ENCODE assay signal across 21 cellular contexts in the genomic region with DNA sequence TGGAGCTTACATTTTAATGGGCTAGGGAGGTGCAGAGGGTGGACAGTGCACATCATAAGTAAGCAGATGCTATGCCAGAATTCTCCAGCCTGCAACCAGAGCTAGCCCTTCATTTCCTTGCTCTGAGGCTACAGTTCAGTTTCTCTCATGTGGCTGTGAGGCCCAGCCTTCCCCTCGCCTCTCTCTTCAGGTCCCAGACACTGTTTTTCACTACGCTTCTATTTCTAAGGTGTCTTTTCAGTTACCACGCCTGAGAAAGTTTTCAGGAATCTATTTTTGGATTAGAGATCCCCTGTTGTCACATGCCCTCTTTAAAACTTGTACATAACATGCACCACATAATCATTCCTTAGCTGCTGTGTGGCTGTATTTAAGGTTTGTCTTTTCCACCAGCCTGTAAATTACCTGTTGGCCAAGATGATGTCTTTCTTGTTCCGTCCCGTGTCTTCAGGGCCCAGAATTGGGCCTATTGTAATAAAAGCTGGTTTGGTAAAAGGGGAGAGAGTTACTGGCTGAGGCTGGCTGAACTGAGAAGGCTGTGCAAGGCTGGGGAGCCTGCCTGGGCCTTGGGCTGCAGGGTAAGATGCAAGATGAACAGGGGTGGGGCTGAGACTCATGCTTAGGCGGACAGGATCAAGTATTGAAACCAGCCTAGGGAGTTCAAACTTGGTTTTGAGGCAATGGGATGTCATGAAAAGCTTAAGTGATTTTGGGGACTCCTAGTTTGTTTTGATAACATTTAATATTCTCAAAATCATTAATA.
DNase-seq lines count a peak whose midpoint lies in the region; ATAC-seq and TF ChIP-seq lines count a peak whose summit lies in the region.
"Had no signal": no experiment of that assay in that cellular context is flagged by ENCODE, and none has a peak within 500 bp of the region (broad histone marks: within the 10 kb centered on the region; RNA-seq: fewer than 3 reads in every experiment).

No MANE protein-coding gene starts in this region.

- CTCF ChIA-PET in WTC11 (lab: Charles Lee) (no interaction called here), Calu3 (lab: Charles Lee) (no interaction called here)

- H3K27me3 Mint-ChIP-seq in WTC11 (ENCODE audit: low read depth) = no peaks in the 10 kb centered on the region
- H3K27me3 Mint-ChIP-seq in Calu3 (ENCODE audit: unreplicated experiment) = no peaks in the 10 kb centered on the region
- H3K27me3 Mint-ChIP-seq: activated CD4-positive, alpha-beta memory T cell treated with anti-CD3 and anti-CD28 coated beads for 36 hours; stimulated activated naive B cell treated with anti-CD40 and anti-IgM and Interleukin-4, amounts not matched to agents 10 μg/mL and 1 μg/mL and 100 μg/mL, for 72 hours; T-cell; type B pancreatic cell had no signal

- H3K4me3 Mint-ChIP-seq in WTC11 = no peak overlapping the region
- H3K4me3 Mint-ChIP-seq in Calu3 (ENCODE audit: low read depth, unreplicated experiment) = no peak overlapping the region
- H3K4me3 Mint-ChIP-seq: activated CD4-positive, alpha-beta memory T cell treated with anti-CD3 and anti-CD28 coated beads for 36 hours; activated naive CD4-positive, alpha-beta T cell treated with anti-CD3 and anti-CD28 coated beads for 36 hours; stimulated activated naive B cell treated with anti-CD40 and anti-IgM and Interleukin-4, amounts not matched to agents 10 μg/mL and 1 μg/mL and 100 μg/mL, for 72 hours; T-cell; type B pancreatic cell had no signal

- intact Hi-C loops in left ventricle myocardium superior (cut with micrococcal nuclease) (no loop called here), right cardiac atrium (cut with DNase I) (loop anchor here (5.0 to 10.0 kb wide), 3 partner anchors 314 to 576 kb away; no protein-coding TSS in a partner anchor), Calu3 (cut with micrococcal nuclease; ENCODE audit: unreplicated experiment) (no loop called here)

- H3K36me3 Mint-ChIP-seq in WTC11 (no peaks in the 10 kb centered on the region), Calu3 (ENCODE audit: insufficient read depth, unreplicated experiment) (no peaks in the 10 kb centered on the region)
- H3K36me3 Mint-ChIP-seq: activated CD4-positive, alpha-beta memory T cell treated with anti-CD3 and anti-CD28 coated beads for 36 hours; stimulated activated naive B cell treated with anti-CD40 and anti-IgM and Interleukin-4, amounts not matched to agents 10 μg/mL and 1 μg/mL and 100 μg/mL, for 72 hours; T-cell had no signal

- peak; percentile 38 for ATAC-seq in left ventricle myocardium superior
- no peak for ATAC-seq in right cardiac atrium
- peak; percentile 47 for ATAC-seq in WTC11
- peak; percentile 33 for ATAC-seq in left lobe of liver
- ATAC-seq: GM12878; stimulated activated naive B cell treated with anti-CD40 and anti-IgM and Interleukin-4, amounts not matched to agents 10 μg/mL and 1 μg/mL and 100 μg/mL, for 72 hours; T-cell had no signal

- WGBS in right cardiac atrium = 87% methylated on average over 6 of the region's 6 CpGs

- H3K4me1 Mint-ChIP-seq in WTC11 (peaks cover 31% of the 10 kb centered on the region), Calu3 (ENCODE audit: low read depth, unreplicated experiment) (no peaks in the 10 kb centered on the region)

- H3K27me3 ChIP-seq in right cardiac atrium (ENCODE audit: control insufficient read depth, insufficient read depth) = no peaks in the 10 kb centered on the region
- no peaks in the 10 kb centered on the region for H3K27me3 ChIP-seq in MG63
- H3K27me3 ChIP-seq: right atrium auricular region had no signal

- TF ChIP-seq CTCF in WTC11 (IDR thresholded peaks at IDR 0.05) (no peak), Calu3 (IDR thresholded peaks at IDR 0.05; ENCODE audit: unreplicated experiment) (no peak)

- H3K9me3 ChIP-seq in right cardiac atrium (ENCODE audit: control insufficient read depth, low read length) (no peaks in the 10 kb centered on the region), MG63 (no peaks in the 10 kb centered on the region)
- H3K9me3 ChIP-seq: Caco-2, right atrium auricular region had no signal

- H3K9me3 Mint-ChIP-seq in WTC11 = no peaks in the 10 kb centered on the region
- H3K9me3 Mint-ChIP-seq in Calu3 (ENCODE audit: low read depth, unreplicated experiment) = no peaks in the 10 kb centered on the region
- H3K9me3 Mint-ChIP-seq: activated CD4-positive, alpha-beta memory T cell treated with anti-CD3 and anti-CD28 coated beads for 36 hours; activated naive CD4-positive, alpha-beta T cell treated with anti-CD3 and anti-CD28 coated beads for 36 hours; stimulated activated naive B cell treated with anti-CD40 and anti-IgM and Interleukin-4, amounts not matched to agents 10 μg/mL and 1 μg/mL and 100 μg/mL, for 72 hours; T-cell; type B pancreatic cell had no signal

- BruUV-seq in Calu3 (replicated peaks; lab: Mats Ljungman, UMichigan) = no TSS peak

- POLR2A ChIA-PET in WTC11 (lab: Charles Lee) = no interaction called here

- no peak for DNase-seq in left ventricle myocardium superior
- no peak for DNase-seq in right cardiac atrium
- DNase-seq in WTC11 (ENCODE audit: low spot score) = no peak
- no peak for DNase-seq in left lobe of liver (ENCODE audit: low spot score)
- DNase-seq in MG63 = no peak
- DNase-seq in stimulated activated naive CD4-positive, alpha-beta T cell treated with Interleukin-2 at 50 U/mL for 16 hours (lab: John Stamatoyannopoulos, UW) = no peak
- DNase-seq in DMS153 treated with DMSO at 0.1 percent for 48 hours (lab: John Stamatoyannopoulos, UW; ENCODE audit: unreplicated experiment) = no peak
- DNase-seq in Calu3 = no peak
- DNase-seq: activated CD4-positive, alpha-beta memory T cell treated with anti-CD3 and anti-CD28 coated beads for 36 hours; activated naive CD4-positive, alpha-beta T cell treated with anti-CD3 and anti-CD28 coated beads for 36 hours; aorta; Caco-2; foreskin fibroblast; NCI-H2227 treated with DMSO at 0.1 percent for 48 hours; nucleus accumbens; stimulated activated CD4-positive, alpha-beta T cell treated with anti-CD3 and anti-CD28 coated beads, Interleukin-15, amount 100 ng/mL, for 24 hours; stimulated activated naive B cell treated with anti-CD40 and anti-IgM and Interleukin-4, amounts not matched to agents 10 μg/mL and 1 μg/mL and 100 μg/mL, for 72 hours; T-cell had no signal

- no peak overlapping the region for H3K27ac ChIP-seq in right cardiac atrium (ENCODE audit: low read length)
- H3K27ac ChIP-seq: right atrium auricular region had no signal

- no peaks in the 10 kb centered on the region for H3K36me3 ChIP-seq in MG63
- H3K36me3 ChIP-seq: right atrium auricular region had no signal

- H3K4me3 ChIP-seq in right cardiac atrium (ENCODE audit: low read length) (no peak overlapping the region), MG63 (no peak overlapping the region)
- H3K4me3 ChIP-seq: GM12878, right atrium auricular region had no signal

- no peaks in the 10 kb centered on the region for H3K4me1 ChIP-seq in right cardiac atrium (ENCODE audit: control insufficient read depth, insufficient read depth, low read length)

- H3K27ac Mint-ChIP-seq in WTC11 (no peak overlapping the region), Calu3 (ENCODE audit: unreplicated experiment) (no peak overlapping the region)
- H3K27ac Mint-ChIP-seq: activated CD4-positive, alpha-beta memory T cell treated with anti-CD3 and anti-CD28 coated beads for 36 hours; activated naive CD4-positive, alpha-beta T cell treated with anti-CD3 and anti-CD28 coated beads for 36 hours; stimulated activated naive B cell treated with anti-CD40 and anti-IgM and Interleukin-4, amounts not matched to agents 10 μg/mL and 1 μg/mL and 100 μg/mL, for 72 hours; T-cell; type B pancreatic cell had no signal

TF ChIP-seq in WTC11, 78 proteins besides CTCF, POLR2A, EP300 and RAD21 (continues in another document):
- TF ChIP-seq, protein P1, sequence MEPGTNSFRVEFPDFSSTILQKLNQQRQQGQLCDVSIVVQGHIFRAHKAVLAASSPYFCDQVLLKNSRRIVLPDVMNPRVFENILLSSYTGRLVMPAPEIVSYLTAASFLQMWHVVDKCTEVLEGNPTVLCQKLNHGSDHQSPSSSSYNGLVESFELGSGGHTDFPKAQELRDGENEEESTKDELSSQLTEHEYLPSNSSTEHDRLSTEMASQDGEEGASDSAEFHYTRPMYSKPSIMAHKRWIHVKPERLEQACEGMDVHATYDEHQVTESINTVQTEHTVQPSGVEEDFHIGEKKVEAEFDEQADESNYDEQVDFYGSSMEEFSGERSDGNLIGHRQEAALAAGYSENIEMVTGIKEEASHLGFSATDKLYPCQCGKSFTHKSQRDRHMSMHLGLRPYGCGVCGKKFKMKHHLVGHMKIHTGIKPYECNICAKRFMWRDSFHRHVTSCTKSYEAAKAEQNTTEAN (CRISPR knock-in tag; IDR thresholded peaks at IDR 0.05) = no peak
- TF ChIP-seq, protein P2, sequence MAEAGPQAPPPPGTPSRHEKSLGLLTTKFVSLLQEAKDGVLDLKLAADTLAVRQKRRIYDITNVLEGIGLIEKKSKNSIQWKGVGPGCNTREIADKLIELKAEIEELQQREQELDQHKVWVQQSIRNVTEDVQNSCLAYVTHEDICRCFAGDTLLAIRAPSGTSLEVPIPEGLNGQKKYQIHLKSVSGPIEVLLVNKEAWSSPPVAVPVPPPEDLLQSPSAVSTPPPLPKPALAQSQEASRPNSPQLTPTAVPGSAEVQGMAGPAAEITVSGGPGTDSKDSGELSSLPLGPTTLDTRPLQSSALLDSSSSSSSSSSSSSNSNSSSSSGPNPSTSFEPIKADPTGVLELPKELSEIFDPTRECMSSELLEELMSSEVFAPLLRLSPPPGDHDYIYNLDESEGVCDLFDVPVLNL (CRISPR knock-in tag; IDR thresholded peaks at IDR 0.05; ENCODE audit: borderline replicate concordance, low read depth) = no peak
- no peak for TF ChIP-seq MAX (CRISPR knock-in tag; IDR thresholded peaks at IDR 0.05)
- no peak for TF ChIP-seq HMGA2 (CRISPR knock-in tag; IDR thresholded peaks at IDR 0.05)

Comparison
In these comparisons a context has a peak if more than half of its experiments do, and no peak if none do; other contexts are left out.
1. ATAC-seq: peak in left ventricle myocardium superior (single experiment), WTC11 (single experiment) and left lobe of liver (single experiment); none in right cardiac atrium (0 of 2).
2. intact Hi-C loops: an anchor here in right cardiac atrium (5.0 to 10.0 kb wide); none called in left ventricle myocardium superior and Calu3.